In the genomic region with DNA sequence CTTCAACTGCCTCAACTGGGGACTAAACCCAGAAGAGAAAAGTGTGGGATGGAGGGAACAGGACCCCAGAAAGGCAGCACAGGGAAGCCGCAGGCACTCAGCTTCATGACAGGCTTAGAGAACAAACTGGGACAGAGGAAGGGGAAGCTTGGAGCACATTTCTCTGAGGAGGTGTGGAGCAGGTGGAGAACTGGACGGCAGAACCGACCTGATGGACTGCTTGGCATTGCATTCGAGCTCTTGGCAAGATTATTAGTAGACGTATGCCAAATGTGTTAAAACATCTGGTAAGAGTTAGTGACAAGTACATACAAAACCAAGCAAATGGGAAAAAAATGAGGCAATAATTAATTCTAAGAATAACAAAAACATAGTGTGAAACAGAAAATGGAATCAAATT, we compare ENCODE assay signal across 15 cellular contexts.
DNase-seq lines count a peak whose midpoint lies in the region; ATAC-seq and TF ChIP-seq lines count a peak whose summit lies in the region.
"Had no signal": no experiment of that assay in that cellular context is flagged by ENCODE, and none has a peak within 500 bp of the region (broad histone marks: within the 10 kb centered on the region; RNA-seq: fewer than 3 reads in every experiment).

No MANE protein-coding gene starts in this region.

- H2AFZ ChIP-seq in neural progenitor cell (replicated peaks) = no peak overlapping the region

- H3K4me3 Mint-ChIP-seq in neural progenitor cell = peak overlapping the region; percentile 7
- H3K4me3 Mint-ChIP-seq: CD4-positive, alpha-beta memory T cell had no signal

- intact Hi-C loops in Right ventricle myocardium superior (cut with DNase I) = no loop called here
- intact Hi-C loops in left cardiac atrium (cut with DNase I) = no loop called here

- peak; percentile 74 for ATAC-seq in Right ventricle myocardium superior (ENCODE audit: poor library complexity)
- no peak for ATAC-seq in left cardiac atrium

- H3F3A ChIP-seq in neural progenitor cell (ENCODE audit: low read depth) = no peaks in the 10 kb centered on the region

- no peaks in the 10 kb centered on the region for H3K4me1 ChIP-seq in neural progenitor cell
- H3K4me1 ChIP-seq: HAP-1 had no signal

- H3K4me3 ChIP-seq in fibroblast of mammary gland (ENCODE audit: control insufficient read depth, low read depth, low read length) (no peak overlapping the region), neural progenitor cell (no peak overlapping the region)
- H3K4me3 ChIP-seq: HAP-1 had no signal

- no peaks in the 10 kb centered on the region for H3K79me2 ChIP-seq in neural progenitor cell (ENCODE audit: low read depth)

- no peaks in the 10 kb centered on the region for H3K36me3 ChIP-seq in neural progenitor cell
- H3K36me3 ChIP-seq: HAP-1 had no signal

- no peaks in the 10 kb centered on the region for H3K9me3 ChIP-seq in neural progenitor cell (ENCODE audit: low read depth)
- H3K9me3 ChIP-seq: HAP-1 had no signal

- no peaks in the 10 kb centered on the region for H4K20me1 ChIP-seq in neural progenitor cell (ENCODE audit: low read depth)

- peaks cover 3% of the 10 kb centered on the region for H3K4me1 Mint-ChIP-seq in neural progenitor cell
- H3K4me1 Mint-ChIP-seq: CD4-positive, alpha-beta memory T cell had no signal

- H3K27me3 ChIP-seq in neural progenitor cell = no peaks in the 10 kb centered on the region

- no peaks in the 10 kb centered on the region for H3K9me3 Mint-ChIP-seq in neural progenitor cell

- no peak for TF ChIP-seq CTCF in fibroblast of mammary gland (conservative IDR thresholded peaks at IDR 0.05; ENCODE audit: control insufficient read depth, insufficient read depth, low read depth, low read length)
- no peak for TF ChIP-seq CTCF in neural progenitor cell (IDR thresholded peaks at IDR 0.05)

- no peak overlapping the region for H3K9ac ChIP-seq in neural progenitor cell

- no peak overlapping the region for H3K4me2 ChIP-seq in neural progenitor cell

- no peak overlapping the region for H3K27ac Mint-ChIP-seq in neural progenitor cell
- H3K27ac Mint-ChIP-seq: CD4-positive, alpha-beta memory T cell had no signal

- H3K27ac ChIP-seq in neural progenitor cell = no peak overlapping the region

- no peaks in the 10 kb centered on the region for H3K36me3 Mint-ChIP-seq in neural progenitor cell
- H3K36me3 Mint-ChIP-seq: CD4-positive, alpha-beta memory T cell had no signal

- no peak for DNase-seq in Right ventricle myocardium superior
- no peak for DNase-seq in left cardiac atrium
- DNase-seq in cerebellar cortex (ENCODE audit: low spot score) = peak; percentile 4
- peak; percentile 6 for DNase-seq in fibroblast of mammary gland (ENCODE audit: low read depth)
- DNase-seq in neural progenitor cell (ENCODE audit: low spot score) = no peak
- DNase-seq in NCI-H2171 treated with DMSO at 0.1 percent for 48 hours (lab: John Stamatoyannopoulos, UW) = no peak
- no peak for DNase-seq in NCI-H1436 (lab: John Stamatoyannopoulos, UW)
- DNase-seq in activated CD4-positive, alpha-beta T cell treated with anti-CD3 and anti-CD28 coated beads for 1 hour = no peak
- DNase-seq: C1 segment of cervical spinal cord; Calu3; CD4-positive, alpha-beta memory T cell; COR-L47; DND-41; GOT3 had no signal

- H3K27me3 Mint-ChIP-seq in neural progenitor cell (ENCODE audit: insufficient read depth, low read depth) = no peaks in the 10 kb centered on the region

Comparison
In these comparisons a context has a peak if more than half of its experiments do, and no peak if none do; other contexts are left out.
1. DNase-seq: peak in cerebellar cortex (single experiment) and fibroblast of mammary gland (single experiment); none in Right ventricle myocardium superior (single experiment), left cardiac atrium (single experiment), neural progenitor cell (single experiment), NCI-H2171 treated with DMSO at 0.1 percent for 48 hours (single experiment), NCI-H1436 (single experiment) and activated CD4-positive, alpha-beta T cell treated with anti-CD3 and anti-CD28 coated beads for 1 hour (single experiment).